ENCODE assay signal across 37 cellular contexts in genomic region chr6:53715434-53715833, GRCh38.
"Had no signal": no experiment of that assay in that cellular context is flagged by ENCODE, and none has a peak within 500 bp of the region (broad histone marks: within the 10 kb centered on the region; RNA-seq: fewer than 3 reads in every experiment).

No MANE protein-coding gene starts in this region.

- H3K27me3 ChIP-seq: adrenal gland, ascending aorta, body of pancreas, breast epithelium, cardiac muscle cell had no signal

- H3K9me3 Mint-ChIP-seq: activated naive CD4-positive, alpha-beta T cell treated with anti-CD3 and anti-CD28 coated beads for 36 hours; activated naive CD4-positive, alpha-beta T cell treated with anti-CD3 and anti-CD28 coated beads, Interleukin-2, amount 10 ng/mL, durations not matched to agents 7 days and 5 days; activated naive CD4-positive, alpha-beta T cell treated with anti-CD3 and anti-CD28 coated beads, Interleukin-2, amount 50 U/mL, for 24 hours; activated naive CD4-positive, alpha-beta T cell treated with anti-CD3 and anti-CD28 coated beads, Interleukin-2, amount 50 U/mL, for 72 hours; activated naive CD8-positive, alpha-beta T cell treated with anti-CD3 and anti-CD28 coated beads for 36 hours; activated naive CD8-positive, alpha-beta T cell treated with anti-CD3 and anti-CD28 coated beads, Interleukin-2, amount 10 ng/mL, durations not matched to agents 7 days and 5 days; activated naive CD8-positive, alpha-beta T cell treated with anti-CD3 and anti-CD28 coated beads, Interleukin-2, amount 50 U/mL, for 24 hours; activated T-cell treated with anti-CD3 and anti-CD28 coated beads, Interleukin-2, amount 50 U/mL, for 24 hours; activated T-cell treated with anti-CD3 and anti-CD28 coated beads, Interleukin-2, amount 50 U/mL, for 4 hours; activated T-cell treated with anti-CD3 and anti-CD28 coated beads, Interleukin-2, amount 50 U/mL, for 72 hours; activated T-helper 1 cell treated with anti-CD3 and anti-CD28 coated beads, Interleukin-12 subunit alpha, Interleukin-12 subunit beta, Interleukin-2, Interleukin-4 antibody, amounts not matched to agents 30 ng/mL and 10 ng/mL and 1 ng/mL, durations not matched to agents 14 hours and 24 hours and 36 hours; activated T-helper 17 cell treated with anti-CD3 and anti-CD28 coated beads, Interleukin-2, amount 50 U/mL, for 72 hours; activated T-helper 2 cell treated with anti-CD3 and anti-CD28 coated beads, Interferon-gamma antibody, Interleukin-2, Interleukin-4, amounts not matched to agents 10 μg/mL and 5 μg/mL and 100 μg/mL, durations not matched to agents 14 hours and 24 hours and 36 hours; brain; central memory CD8-positive, alpha-beta T cell had no signal

- ATAC-seq: activated naive CD4-positive, alpha-beta T cell treated with anti-CD3 and anti-CD28 coated beads, Interleukin-2, amount 50 U/mL, for 72 hours; activated naive CD8-positive, alpha-beta T cell treated with anti-CD3 and anti-CD28 coated beads, Interleukin-2, amount 50 U/mL, for 24 hours; activated T-cell treated with anti-CD3 and anti-CD28 coated beads, Interleukin-2, amount 50 U/mL, for 4 hours; activated T-cell treated with anti-CD3 and anti-CD28 coated beads, Interleukin-2, amount 50 U/mL, for 72 hours; activated T-helper 17 cell treated with anti-CD3 and anti-CD28 coated beads, Interleukin-2, amount 50 U/mL, for 72 hours; body of pancreas had no signal

- H3K9me3 ChIP-seq: adrenal gland, ascending aorta, body of pancreas, breast epithelium had no signal

- H3K27ac ChIP-seq: adrenal gland, ascending aorta, body of pancreas, brain microvascular endothelial cell, breast epithelium, cardiac muscle cell had no signal

- H3K4me3 Mint-ChIP-seq: activated naive CD4-positive, alpha-beta T cell treated with anti-CD3 and anti-CD28 coated beads for 36 hours; activated naive CD4-positive, alpha-beta T cell treated with anti-CD3 and anti-CD28 coated beads, Interleukin-2, amount 10 ng/mL, durations not matched to agents 7 days and 5 days; activated naive CD4-positive, alpha-beta T cell treated with anti-CD3 and anti-CD28 coated beads, Interleukin-2, amount 50 U/mL, for 24 hours; activated naive CD8-positive, alpha-beta T cell; activated naive CD8-positive, alpha-beta T cell treated with anti-CD3 and anti-CD28 coated beads for 36 hours; activated naive CD8-positive, alpha-beta T cell treated with anti-CD3 and anti-CD28 coated beads, Interleukin-2, amount 10 ng/mL, durations not matched to agents 7 days and 5 days; activated naive CD8-positive, alpha-beta T cell treated with anti-CD3 and anti-CD28 coated beads, Interleukin-2, amount 50 U/mL, for 24 hours; activated T-cell treated with anti-CD3 and anti-CD28 coated beads, Interleukin-2, amount 50 U/mL, for 24 hours; activated T-cell treated with anti-CD3 and anti-CD28 coated beads, Interleukin-2, amount 50 U/mL, for 4 hours; activated T-cell treated with anti-CD3 and anti-CD28 coated beads, Interleukin-2, amount 50 U/mL, for 72 hours; activated T-helper 1 cell treated with anti-CD3 and anti-CD28 coated beads, Interleukin-12 subunit alpha, Interleukin-12 subunit beta, Interleukin-2, Interleukin-4 antibody, amounts not matched to agents 30 ng/mL and 10 ng/mL and 1 ng/mL, durations not matched to agents 14 hours and 24 hours and 36 hours; activated T-helper 17 cell treated with anti-CD3 and anti-CD28 coated beads, Interleukin-2, amount 50 U/mL, for 72 hours; brain; central memory CD8-positive, alpha-beta T cell had no signal

- H3K27ac Mint-ChIP-seq: activated naive CD4-positive, alpha-beta T cell treated with anti-CD3 and anti-CD28 coated beads for 36 hours; activated naive CD4-positive, alpha-beta T cell treated with anti-CD3 and anti-CD28 coated beads, Interleukin-2, amount 10 ng/mL, durations not matched to agents 7 days and 5 days; activated naive CD4-positive, alpha-beta T cell treated with anti-CD3 and anti-CD28 coated beads, Interleukin-2, amount 50 U/mL, for 24 hours; activated naive CD4-positive, alpha-beta T cell treated with anti-CD3 and anti-CD28 coated beads, Interleukin-2, amount 50 U/mL, for 72 hours; activated naive CD8-positive, alpha-beta T cell; activated naive CD8-positive, alpha-beta T cell treated with anti-CD3 and anti-CD28 coated beads for 36 hours; activated naive CD8-positive, alpha-beta T cell treated with anti-CD3 and anti-CD28 coated beads, Interleukin-2, amount 10 ng/mL, durations not matched to agents 7 days and 5 days; activated naive CD8-positive, alpha-beta T cell treated with anti-CD3 and anti-CD28 coated beads, Interleukin-2, amount 50 U/mL, for 24 hours; activated T-cell treated with anti-CD3 and anti-CD28 coated beads, Interleukin-2, amount 50 U/mL, for 24 hours; activated T-cell treated with anti-CD3 and anti-CD28 coated beads, Interleukin-2, amount 50 U/mL, for 72 hours; activated T-helper 1 cell treated with anti-CD3 and anti-CD28 coated beads, Interleukin-12 subunit alpha, Interleukin-12 subunit beta, Interleukin-2, Interleukin-4 antibody, amounts not matched to agents 30 ng/mL and 10 ng/mL and 1 ng/mL, durations not matched to agents 14 hours and 24 hours and 36 hours; activated T-helper 17 cell treated with anti-CD3 and anti-CD28 coated beads, Interleukin-2, amount 50 U/mL, for 72 hours; activated T-helper 2 cell treated with anti-CD3 and anti-CD28 coated beads, Interferon-gamma antibody, Interleukin-2, Interleukin-4, amounts not matched to agents 10 μg/mL and 5 μg/mL and 100 μg/mL, durations not matched to agents 14 hours and 24 hours and 36 hours; brain had no signal

- H3K36me3 Mint-ChIP-seq: activated naive CD4-positive, alpha-beta T cell treated with anti-CD3 and anti-CD28 coated beads, Interleukin-2, amount 10 ng/mL, durations not matched to agents 7 days and 5 days; activated naive CD4-positive, alpha-beta T cell treated with anti-CD3 and anti-CD28 coated beads, Interleukin-2, amount 50 U/mL, for 24 hours; activated naive CD4-positive, alpha-beta T cell treated with anti-CD3 and anti-CD28 coated beads, Interleukin-2, amount 50 U/mL, for 72 hours; activated naive CD8-positive, alpha-beta T cell; activated naive CD8-positive, alpha-beta T cell treated with anti-CD3 and anti-CD28 coated beads for 36 hours; activated naive CD8-positive, alpha-beta T cell treated with anti-CD3 and anti-CD28 coated beads, Interleukin-2, amount 10 ng/mL, durations not matched to agents 7 days and 5 days; brain had no signal

- H3K36me3 ChIP-seq: adrenal gland, ascending aorta, brain microvascular endothelial cell, breast epithelium, cardiac muscle cell had no signal

- DNase-seq: activated effector memory CD4-positive, alpha-beta T cell treated with anti-CD3 and anti-CD28 coated beads, Interleukin-2, amount 50 U/mL, for 16 hours; activated effector memory CD4-positive, alpha-beta T cell treated with Interleukin-2 at 50 U/mL for 16 hours; activated gamma-delta T cell; activated gamma-delta T cell treated with Interleukin-2 at 50 U/mL for 16 hours; activated naive CD4-positive, alpha-beta T cell; activated naive CD4-positive, alpha-beta T cell treated with anti-CD3 and anti-CD28 coated beads for 36 hours; activated naive CD4-positive, alpha-beta T cell treated with anti-CD3 and anti-CD28 coated beads, Interleukin-2, amount 10 ng/mL, durations not matched to agents 7 days and 5 days; activated naive CD4-positive, alpha-beta T cell treated with anti-CD3 and anti-CD28 coated beads, Interleukin-2, amount 50 U/mL, for 16 hours; activated naive CD4-positive, alpha-beta T cell treated with Interleukin-2 at 50 U/mL for 16 hours; activated naive CD8-positive, alpha-beta T cell treated with anti-CD3 and anti-CD28 coated beads for 36 hours; activated naive CD8-positive, alpha-beta T cell treated with anti-CD3 and anti-CD28 coated beads, Interleukin-2, amount 10 ng/mL, durations not matched to agents 7 days and 5 days; activated naive CD8-positive, alpha-beta T cell treated with anti-CD3 and anti-CD28 coated beads, Interleukin-2, amount 50 U/mL, for 24 hours; activated T-cell treated with anti-CD3 and anti-CD28 coated beads, Interleukin-2, amount 50 U/mL, for 24 hours; activated T-cell treated with anti-CD3 and anti-CD28 coated beads, Interleukin-2, amount 50 U/mL, for 4 hours; activated T-cell treated with anti-CD3 and anti-CD28 coated beads, Interleukin-2, amount 50 U/mL, for 48 hours; activated T-cell treated with anti-CD3 and anti-CD28 coated beads, Interleukin-2, amount 50 U/mL, for 72 hours; adrenal gland; amniotic stem cell; amygdala; anterior cingulate cortex; aorta; body of pancreas; brain microvascular endothelial cell; caudate nucleus; central memory CD4-positive, alpha-beta T cell; cerebellar nuclear complex had no signal

- H3K4me3 ChIP-seq: adrenal gland, ascending aorta, body of pancreas, breast epithelium, cardiac muscle cell had no signal

- H3K4me1 ChIP-seq: adrenal gland, ascending aorta, body of pancreas, breast epithelium had no signal
